ENCODE assay signal across 1 cellular context in the genomic region with DNA sequence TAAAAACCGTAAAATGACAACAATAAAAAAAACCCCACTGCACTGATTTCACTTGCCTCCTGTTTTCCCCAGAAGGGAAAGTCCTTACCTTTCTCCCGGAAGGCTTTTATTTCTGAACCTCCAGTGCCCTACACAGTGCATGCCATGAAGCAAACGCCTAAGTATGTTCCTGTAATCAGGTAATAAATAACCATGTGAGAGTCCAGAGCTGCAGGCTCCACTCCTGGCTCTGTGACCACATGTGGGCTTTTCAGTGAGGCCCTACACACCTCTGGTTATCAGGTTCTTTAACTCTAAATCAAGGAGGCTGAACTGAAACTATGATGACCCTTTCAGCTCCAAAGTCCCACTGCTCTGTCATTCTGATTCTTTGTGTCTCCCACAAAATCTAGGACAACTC.
TF ChIP-seq lines count a peak whose summit lies in the region.

No MANE protein-coding gene starts in this region.

TF ChIP-seq in GM23338, 12 proteins besides CTCF, POLR2A, EP300 and RAD21 (continued from another document):
- TF ChIP-seq, protein P1, sequence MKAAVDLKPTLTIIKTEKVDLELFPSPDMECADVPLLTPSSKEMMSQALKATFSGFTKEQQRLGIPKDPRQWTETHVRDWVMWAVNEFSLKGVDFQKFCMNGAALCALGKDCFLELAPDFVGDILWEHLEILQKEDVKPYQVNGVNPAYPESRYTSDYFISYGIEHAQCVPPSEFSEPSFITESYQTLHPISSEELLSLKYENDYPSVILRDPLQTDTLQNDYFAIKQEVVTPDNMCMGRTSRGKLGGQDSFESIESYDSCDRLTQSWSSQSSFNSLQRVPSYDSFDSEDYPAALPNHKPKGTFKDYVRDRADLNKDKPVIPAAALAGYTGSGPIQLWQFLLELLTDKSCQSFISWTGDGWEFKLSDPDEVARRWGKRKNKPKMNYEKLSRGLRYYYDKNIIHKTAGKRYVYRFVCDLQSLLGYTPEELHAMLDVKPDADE (IDR thresholded peaks at IDR 0.05) = no peak
- TF ChIP-seq EZH2 (IDR thresholded peaks at IDR 0.05; ENCODE audit: low read depth, unreplicated experiment) (no peak), JUNB (IDR thresholded peaks at IDR 0.05; ENCODE audit: unreplicated experiment) (no peak)
